ENCODE assay signal across 8 cellular contexts in the genomic region with DNA sequence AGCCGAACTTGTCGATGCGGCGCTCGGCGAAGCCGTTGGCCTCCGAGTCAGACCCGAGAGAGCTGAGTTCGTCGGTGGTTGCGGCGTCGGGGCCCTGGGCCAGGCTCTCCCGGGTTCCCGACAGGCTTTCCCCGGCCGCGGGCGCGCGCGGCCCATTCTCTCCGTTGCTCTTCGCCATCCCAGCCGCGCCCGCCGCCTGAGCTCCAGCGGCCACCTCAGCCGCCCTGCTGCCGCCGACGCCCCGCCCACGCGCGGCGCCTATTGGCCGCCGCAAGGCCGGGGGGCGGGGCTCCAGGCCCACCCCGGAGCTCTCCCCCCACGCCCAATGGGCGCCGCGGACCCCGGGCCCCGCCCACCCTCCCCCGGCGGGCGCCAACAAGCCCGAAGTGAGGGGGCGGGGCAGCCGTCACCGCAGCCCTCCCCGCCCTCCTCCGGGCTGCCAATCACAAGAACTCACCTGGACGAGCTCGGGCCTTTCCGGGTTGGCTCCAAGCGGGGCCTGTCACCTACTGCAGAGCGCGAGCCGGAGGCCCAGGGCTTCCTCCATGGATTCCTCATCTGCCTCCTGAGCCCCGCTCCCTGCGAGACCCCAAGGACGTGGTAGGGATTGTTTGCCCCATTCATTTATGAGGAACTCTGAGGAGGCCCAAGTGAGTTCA. TPM values are rescaled to one million over a fixed set of nuclear protein-coding genes. Genes with fewer than 3 reads are reported as not detected.
DNase-seq lines count a peak whose midpoint lies in the region; ATAC-seq and TF ChIP-seq lines count a peak whose summit lies in the region.

A gene with protein sequence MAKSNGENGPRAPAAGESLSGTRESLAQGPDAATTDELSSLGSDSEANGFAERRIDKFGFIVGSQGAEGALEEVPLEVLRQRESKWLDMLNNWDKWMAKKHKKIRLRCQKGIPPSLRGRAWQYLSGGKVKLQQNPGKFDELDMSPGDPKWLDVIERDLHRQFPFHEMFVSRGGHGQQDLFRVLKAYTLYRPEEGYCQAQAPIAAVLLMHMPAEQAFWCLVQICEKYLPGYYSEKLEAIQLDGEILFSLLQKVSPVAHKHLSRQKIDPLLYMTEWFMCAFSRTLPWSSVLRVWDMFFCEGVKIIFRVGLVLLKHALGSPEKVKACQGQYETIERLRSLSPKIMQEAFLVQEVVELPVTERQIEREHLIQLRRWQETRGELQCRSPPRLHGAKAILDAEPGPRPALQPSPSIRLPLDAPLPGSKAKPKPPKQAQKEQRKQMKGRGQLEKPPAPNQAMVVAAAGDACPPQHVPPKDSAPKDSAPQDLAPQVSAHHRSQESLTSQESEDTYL (minus strand): TSS at position 238 of the 659 bp plus-strand sequence. CDS start 60 bp downstream, at position 178.

- H3K36me3 ChIP-seq in Panc1 (ENCODE audit: control insufficient read depth, insufficient read depth, low read length), result no peaks in the 10 kb centered on the region; the same call in 1 of the 2 replicates
- peaks cover 12 to 21% (median 17%) of the 10 kb centered on the region in 4 donors for H3K36me3 ChIP-seq in esophagus muscularis mucosa
- no peaks in the 10 kb centered on the region for H3K36me3 ChIP-seq in muscle layer of colon (ENCODE audit: insufficient read depth, low read length)

- H3K4me3 ChIP-seq in Panc1 (ENCODE audit: low read depth in 2 of 2, low read length in 2 of 2) (peak within 1 kb of the TSS; percentile 60 to 61), esophagus muscularis mucosa (peak within 1 kb of the TSS; percentile 98 to 100 (median 99)), muscle layer of colon (ENCODE audit: low read depth in 1 of 2, low read length in 2 of 2) (peak within 1 kb of the TSS; percentile 74 to 82)

- no peak for TF ChIP-seq EP300 in esophagus muscularis mucosa (IDR thresholded peaks at IDR 0.05)

- TF ChIP-seq CTCF in Panc1 (IDR thresholded peaks at IDR 0.05) (no peak), esophagus muscularis mucosa (IDR thresholded peaks at IDR 0.05) (no peak)

- TF ChIP-seq POLR2A in esophagus muscularis mucosa (IDR thresholded peaks at IDR 0.05; ENCODE audit: low read depth), result peak; percentile 79

- no TSS peak for BruUV-seq in Panc1 (replicated peaks; lab: Mats Ljungman, UMichigan)

- 2% methylated on average over 10 of the region's 69 CpGs for WGBS in esophagus muscularis mucosa

- peak within 1 kb of the TSS; percentile 60 for H3K9ac ChIP-seq in muscle layer of colon (ENCODE audit: low read length)

- in situ Hi-C loops in Panc1 (cut with HindIII; ENCODE audit: low pct_unique_long_range_greater_than_20kb, low sequenced_read_pairs), result no loop called here

- H3K27ac ChIP-seq in Panc1 (ENCODE audit: low read length) (peak within 1 kb of the TSS; percentile 72), esophagus muscularis mucosa (replicated peaks in 1 of 4) (peak within 1 kb of the TSS; percentile 93 to 95 (median 94)), muscle layer of colon (ENCODE audit: low read depth, low read length) (peak within 1 kb of the TSS; percentile 81)

- H3K4me1 ChIP-seq in Panc1 (ENCODE audit: control insufficient read depth, insufficient read depth, low read length) (peaks cover 16% of the 10 kb centered on the region), esophagus muscularis mucosa (peaks cover 43 to 53% (median 51%) of the 10 kb centered on the region in 4 donors), muscle layer of colon (ENCODE audit: insufficient read depth, low read length) (peaks cover 39% of the 10 kb centered on the region)

- peak; percentile 92 for DNase-seq in DMS53 (lab: John Stamatoyannopoulos, UW)
- peak; percentile 84 for DNase-seq in KG1 (lab: John Stamatoyannopoulos, UW)
- no peak for DNase-seq in Panc1 (ENCODE audit: low read depth, low spot score)
- peak; percentile 91 to 94 for DNase-seq in activated T-cell treated with anti-CD3 and anti-CD28 coated beads, Interleukin-2, amount 50 U/mL, for 48 hours
- DNase-seq in esophagus muscularis mucosa (ENCODE audit: extremely low spot score), result peak; percentile 96
- peak; percentile 83 for DNase-seq in stimulated activated CD8-positive, alpha-beta memory T cell treated with anti-CD3 and anti-CD28 coated beads, Interleukin-7, amount 100 ng/mL, for 1 hour (ENCODE audit: low read depth in 2 of 2)

- H3K27me3 ChIP-seq in Panc1 (ENCODE audit: control insufficient read depth, insufficient read depth, low read length) (no peaks in the 10 kb centered on the region), esophagus muscularis mucosa (no peaks in the 10 kb centered on the region), muscle layer of colon (ENCODE audit: control insufficient read depth in 1 of 2, insufficient read depth in 2 of 2, low read length in 2 of 2) (no peaks in the 10 kb centered on the region)

- intact Hi-C loops in Panc1 (cut with micrococcal nuclease; ENCODE audit: unreplicated experiment) (no loop called here), esophagus muscularis mucosa (cut with DNase I) (loop anchor here (2.0 kb wide), 1 partner anchor 38 kb away; a partner anchor contains a TSS)

- H3K9me3 ChIP-seq in Panc1 (ENCODE audit: control insufficient read depth, insufficient read depth, low read depth, low read length) (no peaks in the 10 kb centered on the region), esophagus muscularis mucosa (no peaks in the 10 kb centered on the region), muscle layer of colon (ENCODE audit: low read length) (no peaks in the 10 kb centered on the region)

- POLR2A ChIA-PET in Panc1 (lab: Charles Lee), result no interaction called here

- CTCF ChIA-PET in Panc1 (lab: Charles Lee), result interaction anchor here (0.6 to 2.3 kb wide), 2 partner anchors 39 to 42 kb away, joined by 4 to 11 read pairs; no protein-coding TSS in a partner anchor

- ATAC-seq in GM21723 (IDR thresholded peaks at IDR 0.05; ENCODE audit: unreplicated experiment), result peak; percentile 85
- peak; percentile 92 for ATAC-seq in Panc1

RNA-seq across cellular contexts. Expression of the gene that starts here (rescaled TPM):
- 14.9 TPM for total RNA-seq in Panc1 (2021; ENCODE audit: unreplicated experiment)
- 12.6 TPM for polyA plus RNA-seq in Panc1 (2012; ENCODE audit: insufficient read length)
- 10 to 100 TPM; 29.5 to 40.3 (median 38.0) TPM for total RNA-seq in esophagus muscularis mucosa
